Comparison of ENCODE assay signal across 11 cellular contexts in the genomic region with DNA sequence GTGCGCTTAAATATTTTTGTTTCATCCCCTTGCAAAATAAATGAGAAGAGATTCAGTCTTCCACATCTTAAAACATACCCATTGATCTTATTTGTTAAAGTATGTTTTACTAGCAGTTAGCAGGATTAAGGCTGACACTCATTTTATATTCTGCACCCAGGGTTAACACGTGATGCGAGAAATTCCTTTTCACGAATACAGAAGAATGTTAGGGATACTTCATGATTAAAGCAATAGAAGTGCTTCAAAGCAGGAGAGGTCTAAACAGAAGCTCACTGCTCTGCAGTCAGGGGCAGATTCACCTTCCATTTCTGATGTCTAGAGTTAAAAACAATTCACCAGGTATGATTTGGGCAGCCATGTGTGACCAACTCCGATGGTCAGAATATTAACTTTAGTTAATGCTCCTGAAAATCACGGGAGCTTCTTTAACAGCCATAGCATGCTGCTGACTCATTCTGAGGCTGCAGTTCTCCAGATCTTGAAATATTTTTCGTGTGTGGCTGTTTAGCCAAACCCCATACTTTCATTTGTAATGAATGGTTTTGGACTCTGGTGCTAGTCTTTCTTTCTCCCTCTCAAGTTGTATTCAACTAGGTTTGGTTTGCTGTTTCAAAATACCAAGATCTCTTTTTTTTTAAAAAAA. TPM values are rescaled to one million over a fixed set of nuclear protein-coding genes. Genes with fewer than 3 reads are reported as not detected.
DNase-seq lines count a peak whose midpoint lies in the region; ATAC-seq, FAIRE-seq and TF ChIP-seq lines count a peak whose summit lies in the region.
"Had no signal": no experiment of that assay in that cellular context is flagged by ENCODE, and none has a peak within 500 bp of the region (broad histone marks: within the 10 kb centered on the region; RNA-seq: fewer than 3 reads in every experiment).

No MANE protein-coding gene starts in this region.

- H2AFZ ChIP-seq in ACC112 (ENCODE audit: low read length, unreplicated experiment): no peak overlapping the region

- ATAC-seq in body of pancreas: no peak

- H3K4me3 ChIP-seq in ACC112 (ENCODE audit: low read depth, low read length) (peak overlapping the region; percentile 49), kidney (ENCODE audit: low read length in 2 of 2) (peak overlapping the region; percentile 11 to 26), body of pancreas (no peak overlapping the region)
- H3K4me3 ChIP-seq: cardiac muscle cell had no signal

- no peak for TF ChIP-seq POLR2A in body of pancreas (IDR thresholded peaks at IDR 0.05)

- no peaks in the 10 kb centered on the region for H3K9me3 ChIP-seq in kidney (ENCODE audit: control insufficient read depth in 1 of 2, low read length in 2 of 2)
- no peaks in the 10 kb centered on the region for H3K9me3 ChIP-seq in body of pancreas

- peak overlapping the region; percentile 96 for H3K27ac ChIP-seq in ACC112 (ENCODE audit: low read depth, low read length)
- peak overlapping the region; percentile 33 to 54 for H3K27ac ChIP-seq in kidney (ENCODE audit: low read depth in 2 of 2, low read length in 2 of 2)
- H3K27ac ChIP-seq in body of pancreas: no peak overlapping the region
- H3K27ac ChIP-seq: cardiac muscle cell had no signal

- DNase-seq in HCEC 1CT (peak; percentile 76), amniotic epithelial cell (ENCODE audit: low read depth) (peak; percentile 87), kidney (no peak), DMS153 treated with DMSO at 0.1 percent for 48 hours (lab: John Stamatoyannopoulos, UW; ENCODE audit: unreplicated experiment) (no peak), body of pancreas (no peak), LoVo (ENCODE audit: low spot score) (no peak), GM20000 (ENCODE audit: low spot score) (no peak)
- DNase-seq: DMS79, SHP77 treated with DMSO at 0.1 percent for 48 hours had no signal

- H3K36me3 ChIP-seq in ACC112 (ENCODE audit: insufficient read depth, low read length) (peaks cover 23% of the 10 kb centered on the region), kidney (ENCODE audit: control insufficient read depth in 1 of 2, insufficient read depth in 2 of 2, low read length in 2 of 2) (no peaks in the 10 kb centered on the region), body of pancreas (replicated peaks in 1 of 2; ENCODE audit: insufficient read depth in 1 of 2, low read depth in 2 of 2) (no peaks in the 10 kb centered on the region)
- H3K36me3 ChIP-seq: cardiac muscle cell had no signal

- intact Hi-C loops in kidney (cut with DNase I) (no loop called here), body of pancreas (cut with DNase I) (no loop called here)

- 71 to 80% methylated on average over 7 of the region's 7 CpGs for WGBS in body of pancreas, 2 donors

- H3K9ac ChIP-seq in kidney (ENCODE audit: low read length in 2 of 2): no peak overlapping the region

- H3K79me2 ChIP-seq in ACC112 (ENCODE audit: control insufficient read depth, insufficient read depth, low read length, unreplicated experiment): peaks cover 81% of the 10 kb centered on the region

- TF ChIP-seq CTCF in kidney (IDR thresholded peaks at IDR 0.05; ENCODE audit: borderline replicate concordance, extremely low read depth, insufficient read depth) (no peak), body of pancreas (IDR thresholded peaks at IDR 0.05) (no peak), GM20000 (IDR thresholded peaks at IDR 0.05; ENCODE audit: extremely low read depth, missing control alignments) (no peak)

- H3K27me3 ChIP-seq in ACC112 (ENCODE audit: insufficient read depth, low read length) (no peaks in the 10 kb centered on the region), body of pancreas (no peaks in the 10 kb centered on the region)
- H3K27me3 ChIP-seq: cardiac muscle cell had no signal

- H3K4me1 ChIP-seq in ACC112 (ENCODE audit: control insufficient read depth, insufficient read depth, low read length, unreplicated experiment) (peaks cover 77% of the 10 kb centered on the region), kidney (ENCODE audit: control insufficient read depth in 1 of 2, insufficient read depth in 1 of 2, low read depth in 1 of 2, low read length in 2 of 2) (peaks cover 6 to 18% of the 10 kb centered on the region in 2 donors), body of pancreas (no peaks in the 10 kb centered on the region)

- no peak for FAIRE-seq in kidney (lab: Jason Lieb, UNC)

RNA-seq across cellular contexts. Expression of a gene that starts 19.7 kb away (rescaled TPM):
- 25.4 TPM for total RNA-seq in kidney
- 28.4 TPM for polyA plus RNA-seq in kidney (ENCODE audit: insufficient read depth, low read depth, low replicate concordance)
- total RNA-seq in body of pancreas: 10 to 100 TPM in 1 of 2 donors, 1 to 10 TPM in 1; 7.9 to 10.9 TPM

Comparison
In these comparisons a context has a peak if more than half of its experiments do, and no peak if none do; other contexts are left out.
1. H3K27ac ChIP-seq: peak in ACC112 (single experiment) and kidney (2 of 2); none in body of pancreas (0 of 4).
2. H3K4me3 ChIP-seq: peak in ACC112 (single experiment) and kidney (2 of 2); none in body of pancreas (0 of 2).
3. DNase-seq: peak in HCEC 1CT (single experiment) and amniotic epithelial cell (single experiment); none in kidney (single experiment), DMS153 treated with DMSO at 0.1 percent for 48 hours (single experiment), body of pancreas (0 of 4), LoVo (single experiment) and GM20000 (single experiment).